ENCODE assay signal across 2 cellular contexts in genomic region chr18:13380671-13381070, GRCh38.
TF ChIP-seq lines count a peak whose summit lies in the region.

No MANE protein-coding gene starts in this region.

TF ChIP-seq in endothelial cell of umbilical vein, 7 proteins besides CTCF, POLR2A, EP300 and RAD21:
- no peak for TF ChIP-seq JUN (IDR thresholded peaks at IDR 0.05; ENCODE audit: borderline replicate concordance, insufficient read depth, insufficient read length, low read depth)
- TF ChIP-seq GATA2 (IDR thresholded peaks at IDR 0.05; ENCODE audit: insufficient read depth, insufficient read length, low read depth, low read length): no peak
TF ChIP-seq in endothelial cell of umbilical vein: peak in this region for 0.

TF ChIP-seq in HepG2, 621 proteins besides CTCF, POLR2A, EP300 and RAD21:
- TF ChIP-seq RARG (CRISPR knock-in tag; IDR thresholded peaks at IDR 0.05; ENCODE audit: low read depth): no peak
- TF ChIP-seq NR2F6 (IDR thresholded peaks at IDR 0.05): no peak
- TF ChIP-seq NR2F6 (CRISPR knock-in tag; IDR thresholded peaks at IDR 0.05): no peak
- TF ChIP-seq FOXK2 (IDR thresholded peaks at IDR 0.05): no peak
- no peak for TF ChIP-seq KLF12 (CRISPR knock-in tag; IDR thresholded peaks at IDR 0.05; ENCODE audit: borderline replicate concordance)
- no peak for TF ChIP-seq DRAP1 (CRISPR knock-in tag; IDR thresholded peaks at IDR 0.05)
- no peak for TF ChIP-seq RELA (CRISPR knock-in tag; IDR thresholded peaks at IDR 0.05)
- no peak for TF ChIP-seq ZKSCAN8 (CRISPR knock-in tag; IDR thresholded peaks at IDR 0.05; ENCODE audit: borderline replicate concordance)
- no peak for TF ChIP-seq TFDP2 (CRISPR knock-in tag; IDR thresholded peaks at IDR 0.05)
- no peak for TF ChIP-seq ZNF484 (CRISPR knock-in tag; IDR thresholded peaks at IDR 0.05; ENCODE audit: borderline replicate concordance, low read depth)
- TF ChIP-seq ZNF614 (CRISPR knock-in tag; IDR thresholded peaks at IDR 0.05; ENCODE audit: borderline replicate concordance): no peak
- no peak for TF ChIP-seq MEF2D (CRISPR knock-in tag; IDR thresholded peaks at IDR 0.05)
- no peak for TF ChIP-seq DR1 (CRISPR knock-in tag; IDR thresholded peaks at IDR 0.05)
- no peak for TF ChIP-seq MTF2 (CRISPR knock-in tag; IDR thresholded peaks at IDR 0.05; ENCODE audit: borderline replicate concordance)
- TF ChIP-seq, protein P1, sequence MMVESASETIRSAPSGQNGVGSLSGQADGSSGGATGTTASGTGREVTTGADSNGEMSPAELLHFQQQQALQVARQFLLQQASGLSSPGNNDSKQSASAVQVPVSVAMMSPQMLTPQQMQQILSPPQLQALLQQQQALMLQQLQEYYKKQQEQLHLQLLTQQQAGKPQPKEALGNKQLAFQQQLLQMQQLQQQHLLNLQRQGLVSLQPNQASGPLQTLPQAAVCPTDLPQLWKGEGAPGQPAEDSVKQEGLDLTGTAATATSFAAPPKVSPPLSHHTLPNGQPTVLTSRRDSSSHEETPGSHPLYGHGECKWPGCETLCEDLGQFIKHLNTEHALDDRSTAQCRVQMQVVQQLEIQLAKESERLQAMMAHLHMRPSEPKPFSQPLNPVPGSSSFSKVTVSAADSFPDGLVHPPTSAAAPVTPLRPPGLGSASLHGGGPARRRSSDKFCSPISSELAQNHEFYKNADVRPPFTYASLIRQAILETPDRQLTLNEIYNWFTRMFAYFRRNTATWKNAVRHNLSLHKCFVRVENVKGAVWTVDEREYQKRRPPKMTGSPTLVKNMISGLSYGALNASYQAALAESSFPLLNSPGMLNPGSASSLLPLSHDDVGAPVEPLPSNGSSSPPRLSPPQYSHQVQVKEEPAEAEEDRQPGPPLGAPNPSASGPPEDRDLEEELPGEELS (CRISPR knock-in tag; IDR thresholded peaks at IDR 0.05): no peak
- TF ChIP-seq MAX (IDR thresholded peaks at IDR 0.05): no peak
- no peak for TF ChIP-seq FUBP1 (CRISPR knock-in tag; IDR thresholded peaks at IDR 0.05; ENCODE audit: borderline replicate concordance)
- TF ChIP-seq SMYD3 (CRISPR knock-in tag; IDR thresholded peaks at IDR 0.05): no peak
- TF ChIP-seq, protein P2, sequence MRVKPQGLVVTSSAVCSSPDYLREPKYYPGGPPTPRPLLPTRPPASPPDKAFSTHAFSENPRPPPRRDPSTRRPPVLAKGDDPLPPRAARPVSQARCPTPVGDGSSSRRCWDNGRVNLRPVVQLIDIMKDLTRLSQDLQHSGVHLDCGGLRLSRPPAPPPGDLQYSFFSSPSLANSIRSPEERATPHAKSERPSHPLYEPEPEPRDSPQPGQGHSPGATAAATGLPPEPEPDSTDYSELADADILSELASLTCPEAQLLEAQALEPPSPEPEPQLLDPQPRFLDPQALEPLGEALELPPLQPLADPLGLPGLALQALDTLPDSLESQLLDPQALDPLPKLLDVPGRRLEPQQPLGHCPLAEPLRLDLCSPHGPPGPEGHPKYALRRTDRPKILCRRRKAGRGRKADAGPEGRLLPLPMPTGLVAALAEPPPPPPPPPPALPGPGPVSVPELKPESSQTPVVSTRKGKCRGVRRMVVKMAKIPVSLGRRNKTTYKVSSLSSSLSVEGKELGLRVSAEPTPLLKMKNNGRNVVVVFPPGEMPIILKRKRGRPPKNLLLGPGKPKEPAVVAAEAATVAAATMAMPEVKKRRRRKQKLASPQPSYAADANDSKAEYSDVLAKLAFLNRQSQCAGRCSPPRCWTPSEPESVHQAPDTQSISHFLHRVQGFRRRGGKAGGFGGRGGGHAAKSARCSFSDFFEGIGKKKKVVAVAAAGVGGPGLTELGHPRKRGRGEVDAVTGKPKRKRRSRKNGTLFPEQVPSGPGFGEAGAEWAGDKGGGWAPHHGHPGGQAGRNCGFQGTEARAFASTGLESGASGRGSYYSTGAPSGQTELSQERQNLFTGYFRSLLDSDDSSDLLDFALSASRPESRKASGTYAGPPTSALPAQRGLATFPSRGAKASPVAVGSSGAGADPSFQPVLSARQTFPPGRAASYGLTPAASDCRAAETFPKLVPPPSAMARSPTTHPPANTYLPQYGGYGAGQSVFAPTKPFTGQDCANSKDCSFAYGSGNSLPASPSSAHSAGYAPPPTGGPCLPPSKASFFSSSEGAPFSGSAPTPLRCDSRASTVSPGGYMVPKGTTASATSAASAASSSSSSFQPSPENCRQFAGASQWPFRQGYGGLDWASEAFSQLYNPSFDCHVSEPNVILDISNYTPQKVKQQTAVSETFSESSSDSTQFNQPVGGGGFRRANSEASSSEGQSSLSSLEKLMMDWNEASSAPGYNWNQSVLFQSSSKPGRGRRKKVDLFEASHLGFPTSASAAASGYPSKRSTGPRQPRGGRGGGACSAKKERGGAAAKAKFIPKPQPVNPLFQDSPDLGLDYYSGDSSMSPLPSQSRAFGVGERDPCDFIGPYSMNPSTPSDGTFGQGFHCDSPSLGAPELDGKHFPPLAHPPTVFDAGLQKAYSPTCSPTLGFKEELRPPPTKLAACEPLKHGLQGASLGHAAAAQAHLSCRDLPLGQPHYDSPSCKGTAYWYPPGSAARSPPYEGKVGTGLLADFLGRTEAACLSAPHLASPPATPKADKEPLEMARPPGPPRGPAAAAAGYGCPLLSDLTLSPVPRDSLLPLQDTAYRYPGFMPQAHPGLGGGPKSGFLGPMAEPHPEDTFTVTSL (CRISPR knock-in tag; IDR thresholded peaks at IDR 0.05; ENCODE audit: borderline replicate concordance): no peak
- TF ChIP-seq, protein P3, sequence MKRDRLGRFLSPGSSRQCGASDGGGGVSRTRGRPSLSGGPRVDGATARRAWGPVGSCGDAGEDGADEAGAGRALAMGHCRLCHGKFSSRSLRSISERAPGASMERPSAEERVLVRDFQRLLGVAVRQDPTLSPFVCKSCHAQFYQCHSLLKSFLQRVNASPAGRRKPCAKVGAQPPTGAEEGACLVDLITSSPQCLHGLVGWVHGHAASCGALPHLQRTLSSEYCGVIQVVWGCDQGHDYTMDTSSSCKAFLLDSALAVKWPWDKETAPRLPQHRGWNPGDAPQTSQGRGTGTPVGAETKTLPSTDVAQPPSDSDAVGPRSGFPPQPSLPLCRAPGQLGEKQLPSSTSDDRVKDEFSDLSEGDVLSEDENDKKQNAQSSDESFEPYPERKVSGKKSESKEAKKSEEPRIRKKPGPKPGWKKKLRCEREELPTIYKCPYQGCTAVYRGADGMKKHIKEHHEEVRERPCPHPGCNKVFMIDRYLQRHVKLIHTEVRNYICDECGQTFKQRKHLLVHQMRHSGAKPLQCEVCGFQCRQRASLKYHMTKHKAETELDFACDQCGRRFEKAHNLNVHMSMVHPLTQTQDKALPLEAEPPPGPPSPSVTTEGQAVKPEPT (CRISPR knock-in tag; IDR thresholded peaks at IDR 0.05; ENCODE audit: low read depth): no peak
TF ChIP-seq in HepG2: peak in this region for 0.
